ENCODE assay signal across 19 cellular contexts in the genomic region with DNA sequence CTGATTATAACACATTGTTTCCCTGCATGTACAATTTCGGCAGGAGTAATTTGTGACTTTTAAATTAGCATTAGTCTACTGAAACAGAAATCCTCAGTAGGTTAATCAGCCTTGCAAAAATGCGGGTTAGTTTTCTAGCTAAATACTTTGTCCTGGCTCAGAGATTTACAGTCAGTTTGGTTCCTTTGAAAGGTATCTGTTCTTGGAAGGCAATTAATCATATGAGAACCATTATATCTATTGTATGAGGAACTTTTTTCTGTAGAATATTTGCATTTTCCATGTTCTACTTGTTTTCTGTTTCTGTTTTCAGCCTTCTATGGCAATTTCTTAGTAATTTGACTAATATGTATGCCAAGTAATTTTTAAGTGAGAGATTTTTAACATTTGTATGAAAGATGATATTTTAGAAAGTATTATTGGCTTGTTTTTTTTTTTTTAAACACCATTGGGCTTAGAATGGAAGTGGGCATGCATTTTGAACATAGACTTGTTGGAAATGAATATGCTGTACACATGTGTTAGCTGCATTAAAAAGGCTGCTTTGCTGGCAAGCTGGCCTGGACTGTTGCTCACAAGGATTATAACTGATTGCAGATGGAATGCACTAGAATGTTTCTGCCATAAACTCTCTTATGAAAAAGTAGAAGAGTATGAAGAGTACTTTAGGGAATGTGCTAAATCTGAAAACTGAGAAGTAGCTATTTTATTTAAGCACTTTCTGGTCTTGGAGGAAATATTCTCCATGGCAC. TPM values are rescaled to one million over a fixed set of nuclear protein-coding genes. Genes with fewer than 3 reads are reported as not detected.
DNase-seq lines count a peak whose midpoint lies in the region; ATAC-seq and TF ChIP-seq lines count a peak whose summit lies in the region.
"Had no signal": no experiment of that assay in that cellular context is flagged by ENCODE, and none has a peak within 500 bp of the region (broad histone marks: within the 10 kb centered on the region; RNA-seq: fewer than 3 reads in every experiment).

No MANE protein-coding gene starts in this region.

- 77% methylated on average over 2 of the region's 2 CpGs for WGBS in hepatocyte (ENCODE audit: low lambda C conversion rate, missing lambda C conversion rate)

- peaks cover 14% of the 10 kb centered on the region for H3K36me3 Mint-ChIP-seq in activated T-cell treated with anti-CD3 and anti-CD28 coated beads, Interleukin-2, amount 50 U/mL, for 24 hours (ENCODE audit: low read depth)
- peaks cover 2% of the 10 kb centered on the region for H3K36me3 Mint-ChIP-seq in activated naive CD8-positive, alpha-beta T cell treated with anti-CD3 and anti-CD28 coated beads for 36 hours
- H3K36me3 Mint-ChIP-seq: activated naive CD4-positive, alpha-beta T cell treated with anti-CD3 and anti-CD28 coated beads, Interleukin-2, amount 50 U/mL, for 72 hours had no signal

- peak overlapping the region; percentile 22 for H3K27ac ChIP-seq in hepatocyte
- H3K27ac ChIP-seq: prostate gland, VCaP had no signal

- ATAC-seq in left cardiac atrium = no peak
- ATAC-seq in GM18519 (IDR thresholded peaks at IDR 0.05; ENCODE audit: low FRiP score, unreplicated experiment) = no peak
- ATAC-seq: naive thymus-derived CD4-positive, alpha-beta T cell; stimulated activated naive CD8-positive, alpha-beta T cell treated with anti-CD3 and anti-CD28 coated beads, Interleukin-15, Interleukin-2, amounts not matched to agents 100 U/mL and 50 U/mL, for 24 hours had no signal

- peak overlapping the region; percentile 12 for H3K4me3 Mint-ChIP-seq in activated T-cell treated with anti-CD3 and anti-CD28 coated beads, Interleukin-2, amount 50 U/mL, for 24 hours
- H3K4me3 Mint-ChIP-seq in activated naive CD8-positive, alpha-beta T cell treated with anti-CD3 and anti-CD28 coated beads for 36 hours = no peak overlapping the region
- H3K4me3 Mint-ChIP-seq: naive thymus-derived CD4-positive, alpha-beta T cell had no signal

- peaks cover 82% of the 10 kb centered on the region for H3K79me2 ChIP-seq in hepatocyte

- no peaks in the 10 kb centered on the region for H3K36me3 ChIP-seq in hepatocyte (replicated peaks; ENCODE audit: insufficient read depth, low read depth)
- H3K36me3 ChIP-seq: prostate gland had no signal

- H3K4me1 ChIP-seq in hepatocyte (ENCODE audit: insufficient read depth) = peaks cover 4% of the 10 kb centered on the region
- H3K4me1 ChIP-seq: prostate gland had no signal

- peak overlapping the region; percentile 89 for H3K27ac Mint-ChIP-seq in activated T-cell treated with anti-CD3 and anti-CD28 coated beads, Interleukin-2, amount 50 U/mL, for 24 hours
- peak overlapping the region; percentile 20 for H3K27ac Mint-ChIP-seq in activated naive CD8-positive, alpha-beta T cell treated with anti-CD3 and anti-CD28 coated beads for 36 hours
- H3K27ac Mint-ChIP-seq: activated naive CD4-positive, alpha-beta T cell treated with anti-CD3 and anti-CD28 coated beads, Interleukin-2, amount 50 U/mL, for 72 hours; naive thymus-derived CD4-positive, alpha-beta T cell had no signal

- no peak for TF ChIP-seq CTCF in hepatocyte (IDR thresholded peaks at IDR 0.05; ENCODE audit: poor library complexity)

- intact Hi-C loops in left cardiac atrium (cut with DNase I) = no loop called here

- H3K4me2 ChIP-seq in hepatocyte = no peak overlapping the region

- H4K20me1 ChIP-seq in hepatocyte (ENCODE audit: insufficient read depth, poor library complexity, severe bottlenecking) = peaks cover 23% of the 10 kb centered on the region

- no peak for DNase-seq in activated T-cell treated with anti-CD3 and anti-CD28 coated beads, Interleukin-2, amount 50 U/mL, for 24 hours
- DNase-seq in activated T-cell treated with anti-CD3 and anti-CD28 coated beads for 4 hours = no peak
- DNase-seq in activated naive CD8-positive, alpha-beta T cell treated with anti-CD3 and anti-CD28 coated beads for 36 hours = no peak
- no peak for DNase-seq in hepatocyte (ENCODE audit: low spot score)
- no peak for DNase-seq in left cardiac atrium
- no peak for DNase-seq in NCI-H2196 (lab: John Stamatoyannopoulos, UW; ENCODE audit: unreplicated experiment)
- no peak for DNase-seq in amygdala (lab: John Stamatoyannopoulos, UW)
- DNase-seq: ACHN; effector memory CD4-positive, alpha-beta T cell; foreskin melanocyte; H7; naive thymus-derived CD4-positive, alpha-beta T cell; NCI-H226; stimulated activated CD4-positive, alpha-beta T cell treated with anti-CD3 and anti-CD28 coated beads, Interleukin-12 subunit alpha, Interleukin-12 subunit beta, amount 100 ng/mL, for 4 hours; stimulated activated naive CD8-positive, alpha-beta T cell treated with anti-CD3 and anti-CD28 coated beads, Interleukin-15, Interleukin-2, amounts not matched to agents 100 U/mL and 50 U/mL, for 24 hours had no signal

- H3K9me2 ChIP-seq in hepatocyte (replicated peaks; ENCODE audit: insufficient read depth) = no peaks in the 10 kb centered on the region

- H3K27me3 ChIP-seq in hepatocyte = no peaks in the 10 kb centered on the region

- H3K27me3 Mint-ChIP-seq in activated T-cell treated with anti-CD3 and anti-CD28 coated beads, Interleukin-2, amount 50 U/mL, for 24 hours = no peaks in the 10 kb centered on the region
- H3K27me3 Mint-ChIP-seq in activated naive CD8-positive, alpha-beta T cell treated with anti-CD3 and anti-CD28 coated beads for 36 hours = no peaks in the 10 kb centered on the region
- H3K27me3 Mint-ChIP-seq: naive thymus-derived CD4-positive, alpha-beta T cell had no signal

- H3K9me3 ChIP-seq in hepatocyte (ENCODE audit: low read depth) = no peaks in the 10 kb centered on the region
- H3K9me3 ChIP-seq: prostate gland had no signal

- H2AFZ ChIP-seq in hepatocyte = no peak overlapping the region

- no peaks in the 10 kb centered on the region for H3K9me3 Mint-ChIP-seq in activated T-cell treated with anti-CD3 and anti-CD28 coated beads, Interleukin-2, amount 50 U/mL, for 24 hours
- H3K9me3 Mint-ChIP-seq in activated naive CD8-positive, alpha-beta T cell treated with anti-CD3 and anti-CD28 coated beads for 36 hours = no peaks in the 10 kb centered on the region
- H3K9me3 Mint-ChIP-seq: activated naive CD4-positive, alpha-beta T cell treated with anti-CD3 and anti-CD28 coated beads, Interleukin-2, amount 50 U/mL, for 72 hours; naive thymus-derived CD4-positive, alpha-beta T cell had no signal

- H3K4me3 ChIP-seq in hepatocyte = no peak overlapping the region
- H3K4me3 ChIP-seq: prostate gland had no signal

- H3K4me1 Mint-ChIP-seq in activated T-cell treated with anti-CD3 and anti-CD28 coated beads, Interleukin-2, amount 50 U/mL, for 24 hours (ENCODE audit: low read depth) = peaks cover 16% of the 10 kb centered on the region
- H3K4me1 Mint-ChIP-seq in activated naive CD8-positive, alpha-beta T cell treated with anti-CD3 and anti-CD28 coated beads for 36 hours = peaks cover 10% of the 10 kb centered on the region

RNA-seq across cellular contexts. Expression of a gene that starts 26.2 kb away (rescaled TPM):
- 10 to 100 TPM; 10.0 to 11.2 TPM for total RNA-seq in activated naive CD8-positive, alpha-beta T cell treated with anti-CD3 and anti-CD28 coated beads for 36 hours
- 32.7 and 37.0 TPM in 2 replicates for total RNA-seq in hepatocyte
- polyA plus RNA-seq in hepatocyte = 14.6 and 15.4 TPM in 2 replicates
- total RNA-seq in left cardiac atrium = 10 to 100 TPM; 46.1 to 54.2 TPM
